ENCODE assay signal across 8 cellular contexts in the genomic region with DNA sequence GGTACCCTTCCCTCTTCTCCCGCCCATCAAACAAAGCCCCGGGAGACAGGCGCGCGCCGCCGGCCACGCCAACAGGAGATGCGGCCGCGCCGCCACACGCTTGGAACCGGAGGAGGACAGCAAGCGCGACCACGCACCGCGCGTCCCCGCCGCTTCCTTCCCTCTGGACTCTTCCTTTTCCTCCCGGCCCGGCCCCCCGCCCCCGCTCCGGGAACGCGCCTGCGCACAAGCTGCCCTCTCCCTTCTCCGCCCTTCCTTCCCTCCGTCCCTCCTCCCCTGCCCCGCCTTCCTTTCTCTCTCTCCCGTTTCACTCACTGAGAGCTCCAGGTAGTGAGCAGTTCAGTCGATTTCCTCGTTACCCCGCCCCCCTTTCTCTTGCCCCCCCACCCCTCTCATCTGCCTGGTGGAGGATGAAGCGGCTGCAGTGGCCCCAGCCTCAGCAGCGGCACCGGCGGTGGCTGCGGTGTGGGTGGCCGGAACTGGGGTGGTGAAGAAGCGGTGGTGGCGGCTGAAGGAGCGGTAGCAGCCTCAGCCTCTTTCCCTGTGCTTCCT.
DNase-seq lines count a peak whose midpoint lies in the region; ATAC-seq lines count a peak whose summit lies in the region.

A gene (plus strand): TSS at position 310 of the 552 bp plus-strand sequence. CDS start 569 bp downstream, outside the sequence.

- H3K4me1 Mint-ChIP-seq in central memory CD8-positive, alpha-beta T cell, result peaks cover 31% of the 10 kb centered on the region

- ATAC-seq in GM19043 (IDR thresholded peaks at IDR 0.05; ENCODE audit: low read depth, unreplicated experiment) (peak; percentile 43), HG03354 (IDR thresholded peaks at IDR 0.05; ENCODE audit: poor library complexity, severe bottlenecking, unreplicated experiment) (peak; percentile 61)
- ATAC-seq in central memory CD8-positive, alpha-beta T cell (replicated peaks; ENCODE audit: extremely low read depth, poor library complexity, severe bottlenecking), result peak; percentile 56

- DNase-seq in AG20443 (ENCODE audit: low spot score) (peak; percentile 99), NCI-H446 (lab: John Stamatoyannopoulos, UW) (peak; percentile 78 to 90), iris pigment epithelial cell (ENCODE audit: low read depth) (peak; percentile 87)
- DNase-seq in activated CD4-positive, CD25-positive, alpha-beta regulatory T cell treated with anti-CD3 and anti-CD28 coated beads, Interleukin-2, amount 50 U/mL, for 16 hours (ENCODE audit: low read depth, low spot score), result peak; percentile 55
- no peak for DNase-seq in central memory CD8-positive, alpha-beta T cell (ENCODE audit: low spot score in 2 of 2)
- peak; percentile 84 to 92 for DNase-seq in stimulated activated CD4-positive, alpha-beta T cell treated with anti-CD3 and anti-CD28 coated beads, Interleukin-12 subunit alpha, Interleukin-12 subunit beta, amount 100 ng/mL, for 24 hours (ENCODE audit: low read depth in 2 of 2)

- H3K9me3 Mint-ChIP-seq in central memory CD8-positive, alpha-beta T cell, result no peaks in the 10 kb centered on the region

- peak within 1 kb of the TSS; percentile 99 for H3K4me3 Mint-ChIP-seq in central memory CD8-positive, alpha-beta T cell

- peaks cover 16% of the 10 kb centered on the region for H3K36me3 Mint-ChIP-seq in central memory CD8-positive, alpha-beta T cell (ENCODE audit: insufficient read depth)

- no peaks in the 10 kb centered on the region for H3K27me3 Mint-ChIP-seq in central memory CD8-positive, alpha-beta T cell

- peak within 1 kb of the TSS; percentile 97 for H3K27ac Mint-ChIP-seq in central memory CD8-positive, alpha-beta T cell (ENCODE audit: low read depth)

Comparison
In these comparisons a context has a peak if more than half of its experiments do, and no peak if none do; other contexts are left out.
1. DNase-seq: peak in AG20443 (single experiment), NCI-H446 (2 of 2), activated CD4-positive, CD25-positive, alpha-beta regulatory T cell treated with anti-CD3 and anti-CD28 coated beads, Interleukin-2, amount 50 U/mL, for 16 hours (single experiment), iris pigment epithelial cell (single experiment) and stimulated activated CD4-positive, alpha-beta T cell treated with anti-CD3 and anti-CD28 coated beads, Interleukin-12 subunit alpha, Interleukin-12 subunit beta, amount 100 ng/mL, for 24 hours (2 of 2); none in central memory CD8-positive, alpha-beta T cell (0 of 2).
2. Peak in every context shown above with its lines, with median percentiles within 50 percentile points of each other: ATAC-seq.